1 cellular context compared by ENCODE assay signal in the genomic region with DNA sequence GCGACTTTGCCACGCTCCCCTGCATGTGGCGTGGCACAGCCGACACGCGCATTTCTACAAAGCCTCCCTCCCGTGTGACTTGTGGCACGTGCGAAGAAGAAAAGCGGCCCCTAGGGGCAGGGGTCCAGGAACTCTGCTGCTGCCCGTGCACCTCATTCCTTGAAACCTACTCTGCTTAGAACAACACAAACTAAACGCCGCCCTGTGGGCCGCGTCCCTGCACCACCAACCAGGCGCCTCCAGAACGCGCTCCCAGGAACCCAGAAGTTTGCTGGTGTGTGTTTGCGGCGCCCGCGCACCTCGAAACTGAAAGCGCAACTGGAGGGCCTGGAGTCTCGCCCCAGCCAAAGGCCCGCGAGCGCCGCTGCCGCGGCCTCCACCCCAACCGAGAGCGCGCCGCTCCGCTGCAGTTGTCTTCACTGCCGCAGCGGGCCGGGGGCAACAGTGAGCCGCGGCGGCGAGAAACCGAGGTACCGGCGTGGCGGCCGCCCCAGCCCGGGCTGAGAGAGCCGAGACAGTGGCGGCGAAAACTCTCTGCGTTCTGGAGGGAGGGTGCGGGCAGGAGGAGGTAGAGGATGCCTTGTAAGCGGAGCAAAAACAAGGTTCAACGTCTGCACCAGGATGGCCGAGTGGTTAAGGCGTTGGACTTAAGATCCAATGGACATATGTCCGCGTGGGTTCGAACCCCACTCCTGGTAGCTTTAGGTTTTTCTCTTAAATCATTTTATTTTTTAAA.
TF ChIP-seq lines count a peak whose summit lies in the region.

No MANE protein-coding gene starts in this region.

TF ChIP-seq in HepG2, 621 proteins besides CTCF, POLR2A, EP300 and RAD21 (continued from another document and continues in another):
- TF ChIP-seq, protein P1, sequence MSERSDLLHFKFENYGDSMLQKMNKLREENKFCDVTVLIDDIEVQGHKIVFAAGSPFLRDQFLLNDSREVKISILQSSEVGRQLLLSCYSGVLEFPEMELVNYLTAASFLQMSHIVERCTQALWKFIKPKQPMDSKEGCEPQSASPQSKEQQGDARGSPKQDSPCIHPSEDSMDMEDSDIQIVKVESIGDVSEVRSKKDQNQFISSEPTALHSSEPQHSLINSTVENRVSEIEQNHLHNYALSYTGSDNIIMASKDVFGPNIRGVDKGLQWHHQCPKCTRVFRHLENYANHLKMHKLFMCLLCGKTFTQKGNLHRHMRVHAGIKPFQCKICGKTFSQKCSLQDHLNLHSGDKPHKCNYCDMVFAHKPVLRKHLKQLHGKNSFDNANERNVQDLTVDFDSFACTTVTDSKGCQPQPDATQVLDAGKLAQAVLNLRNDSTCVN (CRISPR knock-in tag; IDR thresholded peaks at IDR 0.05; ENCODE audit: borderline replicate concordance) = peak; percentile 90; the same call in 1 of the 2 replicates
- TF ChIP-seq KLF11 (CRISPR knock-in tag; IDR thresholded peaks at IDR 0.05) (peak; percentile 73; the same call in 1 of the 2 replicates), HNRNPH1 (optimal IDR thresholded peaks at IDR 0.05; ENCODE audit: low read depth, low read length) (no peak), NFE2L2 (IDR thresholded peaks at IDR 0.05; ENCODE audit: low read length) (no peak), RXRB (CRISPR knock-in tag; IDR thresholded peaks at IDR 0.05; ENCODE audit: borderline replicate concordance) (peak; percentile 62; the same call in 1 of the 2 replicates), ZNF878 (CRISPR knock-in tag; IDR thresholded peaks at IDR 0.05) (no peak), ZBTB42 (CRISPR knock-in tag; IDR thresholded peaks at IDR 0.05) (no peak), SIX1 (CRISPR knock-in tag; IDR thresholded peaks at IDR 0.05; ENCODE audit: borderline replicate concordance) (no peak), HOXD1 (CRISPR knock-in tag; IDR thresholded peaks at IDR 0.05) (peak; percentile 69), HOXA3 (CRISPR knock-in tag; IDR thresholded peaks at IDR 0.05) (peak; percentile 79; the same call in 1 of the 2 replicates), ATF7-NPFF (CRISPR knock-in tag; IDR thresholded peaks at IDR 0.05; ENCODE audit: low read depth) (peak; percentile 91), HMG20A (CRISPR knock-in tag; IDR thresholded peaks at IDR 0.05; ENCODE audit: borderline replicate concordance) (no peak), RBFOX2 (IDR thresholded peaks at IDR 0.05; ENCODE audit: low read depth, low read length) (peak; percentile 88), ZNF549 (CRISPR knock-in tag; IDR thresholded peaks at IDR 0.05) (no peak; the same call in 1 of the 2 replicates), ZNF747 (CRISPR knock-in tag; IDR thresholded peaks at IDR 0.05; ENCODE audit: borderline replicate concordance) (peak; percentile 79), ISX (CRISPR knock-in tag; conservative IDR thresholded peaks at IDR 0.05) (peak; percentile 74; the same call in 1 of the 2 replicates), ZMAT3 (CRISPR knock-in tag; conservative IDR thresholded peaks at IDR 0.05) (peak; percentile 84; the same call in 1 of the 2 replicates), ZNF30 (CRISPR knock-in tag; IDR thresholded peaks at IDR 0.05) (no peak; the same call in 1 of the 2 replicates), HDAC6 (IDR thresholded peaks at IDR 0.05; ENCODE audit: low read depth, low read length) (no peak), ZSCAN9 (CRISPR knock-in tag; IDR thresholded peaks at IDR 0.05; ENCODE audit: borderline replicate concordance) (peak; percentile 62; the same call in 1 of the 2 replicates), EEA1 (CRISPR knock-in tag; IDR thresholded peaks at IDR 0.05; ENCODE audit: borderline replicate concordance) (no peak), FOXA3 (CRISPR knock-in tag; IDR thresholded peaks at IDR 0.05) (no peak; the same call in none of the 2 replicates), PAF1 (CRISPR knock-in tag; IDR thresholded peaks at IDR 0.05) (no peak), PAWR (CRISPR knock-in tag; IDR thresholded peaks at IDR 0.05; ENCODE audit: borderline replicate concordance) (no peak), ZNF3 (CRISPR knock-in tag; IDR thresholded peaks at IDR 0.05) (no peak), ETV6 (CRISPR knock-in tag; conservative IDR thresholded peaks at IDR 0.05) (no peak; the same call in none of the 2 replicates), CHD4 (IDR thresholded peaks at IDR 0.05; ENCODE audit: borderline replicate concordance, low read length) (no peak), CEBPG (CRISPR knock-in tag; IDR thresholded peaks at IDR 0.05) (no peak; the same call in 1 of the 2 replicates), BCL6 (CRISPR knock-in tag; IDR thresholded peaks at IDR 0.05) (peak; percentile 62; the same call in 1 of the 2 replicates), RFXAP (CRISPR knock-in tag; IDR thresholded peaks at IDR 0.05; ENCODE audit: borderline replicate concordance) (peak; percentile 92), CENPT (CRISPR knock-in tag; IDR thresholded peaks at IDR 0.05; ENCODE audit: low read depth) (no peak; the same call in 1 of the 2 replicates), SALL2 (CRISPR knock-in tag; IDR thresholded peaks at IDR 0.05) (peak; percentile 88; the same call in 1 of the 2 replicates), ZNF383 (CRISPR knock-in tag; IDR thresholded peaks at IDR 0.05; ENCODE audit: borderline replicate concordance) (no peak; the same call in none of the 2 replicates), SNAI1 (CRISPR knock-in tag; IDR thresholded peaks at IDR 0.05; ENCODE audit: borderline replicate concordance) (peak; percentile 93), RARA (CRISPR knock-in tag; IDR thresholded peaks at IDR 0.05) (peak; percentile 25), NR2F6 (IDR thresholded peaks at IDR 0.05) (no peak), NR2F6 (CRISPR knock-in tag; IDR thresholded peaks at IDR 0.05) (peak; percentile 52; the same call in 1 of the 2 replicates), SMAD1 (CRISPR knock-in tag; IDR thresholded peaks at IDR 0.05; ENCODE audit: borderline replicate concordance, low read depth) (peak; percentile 95; the same call in 1 of the 2 replicates), HNF4G (IDR thresholded peaks at IDR 0.05; ENCODE audit: borderline replicate concordance, low read depth, low read length) (no peak), HNF4G (CRISPR knock-in tag; IDR thresholded peaks at IDR 0.05; ENCODE audit: borderline replicate concordance, low read depth) (peak; percentile 77), MAFG (CRISPR knock-in tag; IDR thresholded peaks at IDR 0.05) (no peak), MAF1 (CRISPR knock-in tag; IDR thresholded peaks at IDR 0.05; ENCODE audit: borderline replicate concordance) (peak; percentile 100), ZMYM4 (CRISPR knock-in tag; IDR thresholded peaks at IDR 0.05) (peak; percentile 94)
- TF ChIP-seq, protein P2, sequence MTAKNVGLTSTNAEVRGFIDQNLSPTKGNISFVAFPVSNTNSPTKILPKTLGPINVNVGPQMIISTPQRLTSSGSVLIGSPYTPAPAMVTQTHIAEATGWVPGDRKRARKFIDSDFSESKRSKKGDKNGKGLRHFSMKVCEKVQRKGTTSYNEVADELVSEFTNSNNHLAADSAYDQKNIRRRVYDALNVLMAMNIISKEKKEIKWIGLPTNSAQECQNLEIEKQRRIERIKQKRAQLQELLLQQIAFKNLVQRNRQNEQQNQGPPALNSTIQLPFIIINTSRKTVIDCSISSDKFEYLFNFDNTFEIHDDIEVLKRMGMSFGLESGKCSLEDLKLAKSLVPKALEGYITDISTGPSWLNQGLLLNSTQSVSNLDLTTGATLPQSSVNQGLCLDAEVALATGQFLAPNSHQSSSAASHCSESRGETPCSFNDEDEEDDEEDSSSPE (CRISPR knock-in tag; IDR thresholded peaks at IDR 0.05) = peak; percentile 69
- TF ChIP-seq, protein P3, sequence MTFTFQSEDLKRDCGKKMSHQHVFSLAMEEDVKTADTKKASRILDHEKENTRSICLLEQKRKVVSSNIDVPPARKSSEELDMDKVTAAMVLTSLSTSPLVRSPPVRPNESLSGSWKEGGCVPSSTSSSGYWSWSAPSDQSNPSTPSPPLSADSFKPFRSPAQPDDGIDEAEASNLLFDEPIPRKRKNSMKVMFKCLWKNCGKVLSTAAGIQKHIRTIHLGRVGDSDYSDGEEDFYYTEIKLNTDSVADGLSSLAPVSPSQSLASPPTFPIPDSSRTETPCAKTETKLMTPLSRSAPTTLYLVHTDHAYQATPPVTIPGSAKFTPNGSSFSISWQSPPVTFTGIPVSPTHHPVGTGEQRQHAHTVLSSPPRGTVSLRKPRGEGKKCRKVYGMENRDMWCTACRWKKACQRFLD (CRISPR knock-in tag; IDR thresholded peaks at IDR 0.05; ENCODE audit: borderline replicate concordance) = peak; percentile 84; the same call in 1 of the 2 replicates
- TF ChIP-seq, protein P4, sequence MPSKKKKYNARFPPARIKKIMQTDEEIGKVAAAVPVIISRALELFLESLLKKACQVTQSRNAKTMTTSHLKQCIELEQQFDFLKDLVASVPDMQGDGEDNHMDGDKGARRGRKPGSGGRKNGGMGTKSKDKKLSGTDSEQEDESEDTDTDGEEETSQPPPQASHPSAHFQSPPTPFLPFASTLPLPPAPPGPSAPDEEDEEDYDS (CRISPR knock-in tag; IDR thresholded peaks at IDR 0.05) = peak; percentile 46
- TF ChIP-seq, protein P5, sequence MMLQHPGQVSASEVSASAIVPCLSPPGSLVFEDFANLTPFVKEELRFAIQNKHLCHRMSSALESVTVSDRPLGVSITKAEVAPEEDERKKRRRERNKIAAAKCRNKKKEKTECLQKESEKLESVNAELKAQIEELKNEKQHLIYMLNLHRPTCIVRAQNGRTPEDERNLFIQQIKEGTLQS (CRISPR knock-in tag; IDR thresholded peaks at IDR 0.05) = peak; percentile 54; the same call in 1 of the 2 replicates
- TF ChIP-seq, protein P6, sequence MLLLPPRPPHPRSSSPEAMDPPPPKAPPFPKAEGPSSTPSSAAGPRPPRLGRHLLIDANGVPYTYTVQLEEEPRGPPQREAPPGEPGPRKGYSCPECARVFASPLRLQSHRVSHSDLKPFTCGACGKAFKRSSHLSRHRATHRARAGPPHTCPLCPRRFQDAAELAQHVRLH (CRISPR knock-in tag; IDR thresholded peaks at IDR 0.05; ENCODE audit: borderline replicate concordance, low read depth) = peak; percentile 99
- TF ChIP-seq, protein P7, sequence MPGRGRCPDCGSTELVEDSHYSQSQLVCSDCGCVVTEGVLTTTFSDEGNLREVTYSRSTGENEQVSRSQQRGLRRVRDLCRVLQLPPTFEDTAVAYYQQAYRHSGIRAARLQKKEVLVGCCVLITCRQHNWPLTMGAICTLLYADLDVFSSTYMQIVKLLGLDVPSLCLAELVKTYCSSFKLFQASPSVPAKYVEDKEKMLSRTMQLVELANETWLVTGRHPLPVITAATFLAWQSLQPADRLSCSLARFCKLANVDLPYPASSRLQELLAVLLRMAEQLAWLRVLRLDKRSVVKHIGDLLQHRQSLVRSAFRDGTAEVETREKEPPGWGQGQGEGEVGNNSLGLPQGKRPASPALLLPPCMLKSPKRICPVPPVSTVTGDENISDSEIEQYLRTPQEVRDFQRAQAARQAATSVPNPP (CRISPR knock-in tag; IDR thresholded peaks at IDR 0.05) = peak; percentile 94
- TF ChIP-seq, protein P8, sequence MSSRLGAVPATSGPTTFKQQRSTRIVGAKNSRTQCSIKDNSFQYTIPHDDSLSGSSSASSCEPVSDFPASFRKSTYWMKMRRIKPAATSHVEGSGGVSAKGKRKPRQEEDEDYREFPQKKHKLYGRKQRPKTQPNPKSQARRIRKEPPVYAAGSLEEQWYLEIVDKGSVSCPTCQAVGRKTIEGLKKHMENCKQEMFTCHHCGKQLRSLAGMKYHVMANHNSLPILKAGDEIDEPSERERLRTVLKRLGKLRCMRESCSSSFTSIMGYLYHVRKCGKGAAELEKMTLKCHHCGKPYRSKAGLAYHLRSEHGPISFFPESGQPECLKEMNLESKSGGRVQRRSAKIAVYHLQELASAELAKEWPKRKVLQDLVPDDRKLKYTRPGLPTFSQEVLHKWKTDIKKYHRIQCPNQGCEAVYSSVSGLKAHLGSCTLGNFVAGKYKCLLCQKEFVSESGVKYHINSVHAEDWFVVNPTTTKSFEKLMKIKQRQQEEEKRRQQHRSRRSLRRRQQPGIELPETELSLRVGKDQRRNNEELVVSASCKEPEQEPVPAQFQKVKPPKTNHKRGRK (CRISPR knock-in tag; IDR thresholded peaks at IDR 0.05) = no peak
- TF ChIP-seq, protein P9, sequence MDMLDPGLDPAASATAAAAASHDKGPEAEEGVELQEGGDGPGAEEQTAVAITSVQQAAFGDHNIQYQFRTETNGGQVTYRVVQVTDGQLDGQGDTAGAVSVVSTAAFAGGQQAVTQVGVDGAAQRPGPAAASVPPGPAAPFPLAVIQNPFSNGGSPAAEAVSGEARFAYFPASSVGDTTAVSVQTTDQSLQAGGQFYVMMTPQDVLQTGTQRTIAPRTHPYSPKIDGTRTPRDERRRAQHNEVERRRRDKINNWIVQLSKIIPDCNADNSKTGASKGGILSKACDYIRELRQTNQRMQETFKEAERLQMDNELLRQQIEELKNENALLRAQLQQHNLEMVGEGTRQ (IDR thresholded peaks at IDR 0.05; ENCODE audit: low read depth, low read length) = 0 out of 2 replicates have a peak, but pooled peaks have one; percentile 13
- TF ChIP-seq, protein P9 (CRISPR knock-in tag; IDR thresholded peaks at IDR 0.05; ENCODE audit: borderline replicate concordance) = peak; percentile 43; the same call in 1 of the 2 replicates
- TF ChIP-seq, protein P10, sequence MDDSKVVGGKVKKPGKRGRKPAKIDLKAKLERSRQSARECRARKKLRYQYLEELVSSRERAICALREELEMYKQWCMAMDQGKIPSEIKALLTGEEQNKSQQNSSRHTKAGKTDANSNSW (CRISPR knock-in tag; IDR thresholded peaks at IDR 0.05; ENCODE audit: borderline replicate concordance) = no peak
- TF ChIP-seq, protein P11, sequence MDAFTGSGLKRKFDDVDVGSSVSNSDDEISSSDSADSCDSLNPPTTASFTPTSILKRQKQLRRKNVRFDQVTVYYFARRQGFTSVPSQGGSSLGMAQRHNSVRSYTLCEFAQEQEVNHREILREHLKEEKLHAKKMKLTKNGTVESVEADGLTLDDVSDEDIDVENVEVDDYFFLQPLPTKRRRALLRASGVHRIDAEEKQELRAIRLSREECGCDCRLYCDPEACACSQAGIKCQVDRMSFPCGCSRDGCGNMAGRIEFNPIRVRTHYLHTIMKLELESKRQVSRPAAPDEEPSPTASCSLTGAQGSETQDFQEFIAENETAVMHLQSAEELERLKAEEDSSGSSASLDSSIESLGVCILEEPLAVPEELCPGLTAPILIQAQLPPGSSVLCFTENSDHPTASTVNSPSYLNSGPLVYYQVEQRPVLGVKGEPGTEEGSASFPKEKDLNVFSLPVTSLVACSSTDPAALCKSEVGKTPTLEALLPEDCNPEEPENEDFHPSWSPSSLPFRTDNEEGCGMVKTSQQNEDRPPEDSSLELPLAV (CRISPR knock-in tag; conservative IDR thresholded peaks at IDR 0.05; ENCODE audit: low read depth) = no peak
